23 cellular contexts compared by ENCODE assay signal in genomic region chr16:22901563-22901962, GRCh38.
A peak's percentile ranks its signal among the peaks of the same experiment; 100 is the strongest.
DNase-seq lines count a peak whose midpoint lies in the region; ATAC-seq, FAIRE-seq and TF ChIP-seq lines count a peak whose summit lies in the region.
"Had no signal": no experiment of that assay in that cellular context is flagged by ENCODE, and none has a peak within 500 bp of the region (broad histone marks: within the 10 kb centered on the region; RNA-seq: fewer than 3 reads in every experiment).

No MANE protein-coding gene starts in this region.

- no peaks in the 10 kb centered on the region for H3K9me3 ChIP-seq in mammary epithelial cell (replicated peaks; ENCODE audit: insufficient read depth, low read length)
- H3K9me3 ChIP-seq in breast epithelium, result no peaks in the 10 kb centered on the region

- H3K4me2 ChIP-seq in mammary epithelial cell (ENCODE audit: insufficient read depth, low read depth, low read length), result no peak overlapping the region
- H3K4me2 ChIP-seq: A549 had no signal

- CTCF ChIA-PET in mammary epithelial cell (lab: Charles Lee; ENCODE audit: low non-redundant PET), result interaction anchor here (0.6 kb wide), 1 partner anchor 25 kb away, joined by 3 read pairs; no protein-coding TSS in a partner anchor

- DNase-seq in mammary epithelial cell (no peak), breast epithelium (ENCODE audit: low spot score in 2 of 2) (no peak), bronchial epithelial cell (ENCODE audit: low read depth) (no peak), middle frontal gyrus (ENCODE audit: extremely low spot score, low spot score) (peak; percentile 31), superior temporal gyrus (ENCODE audit: extremely low spot score) (peak; percentile 25), EL (no peak), sciatic nerve (ENCODE audit: low spot score) (no peak)
- DNase-seq: AML-193; CD4-positive, alpha-beta T cell; CD8-positive, alpha-beta T cell; COR-L47; DMS 273 treated with DMSO at 0.1 percent for 48 hours; DMS153; DMS79; DND-41; GF-D8 had no signal

- H3K36me3 ChIP-seq in mammary epithelial cell (ENCODE audit: insufficient read depth, low read length) (no peaks in the 10 kb centered on the region), breast epithelium (no peaks in the 10 kb centered on the region), bronchial epithelial cell (ENCODE audit: control insufficient read depth, insufficient read depth, low read length) (no peaks in the 10 kb centered on the region)
- H3K36me3 ChIP-seq: BLaER1 treated with 17β-estradiol and CSF1 and Interleukin-3, amounts not matched to agents 10 nM and 100 nM had no signal

- intact Hi-C loops in mammary epithelial cell (cut with micrococcal nuclease), result no loop called here
- intact Hi-C loops in breast epithelium (cut with DNase I; ENCODE audit: low total_unique reads), result no loop called here
- intact Hi-C loops in sciatic nerve (cut with DNase I), result no loop called here

- H3K4me3 ChIP-seq in mammary epithelial cell (replicated peaks in 1 of 3; ENCODE audit: insufficient read depth in 1 of 3, low read depth in 2 of 3, low read length in 3 of 3) (no peak overlapping the region), breast epithelium (no peak overlapping the region), bronchial epithelial cell (ENCODE audit: low read depth, low read length) (no peak overlapping the region)
- H3K4me3 ChIP-seq: A549; BLaER1 treated with 17β-estradiol and CSF1 and Interleukin-3, amounts not matched to agents 10 nM and 100 nM had no signal

- no TSS peak for BruUV-seq in mammary epithelial cell (replicated peaks; lab: Mats Ljungman, UMichigan)

- no peaks in the 10 kb centered on the region for H3K27me3 ChIP-seq in mammary epithelial cell (ENCODE audit: insufficient read depth, low read length)
- H3K27me3 ChIP-seq in breast epithelium, result peaks cover 0 to 29% of the 10 kb centered on the region in 2 donors
- no peaks in the 10 kb centered on the region for H3K27me3 ChIP-seq in bronchial epithelial cell (ENCODE audit: control insufficient read depth, insufficient read depth, low read length)
- H3K27me3 ChIP-seq: BLaER1 treated with 17β-estradiol and CSF1 and Interleukin-3, amounts not matched to agents 10 nM and 100 nM had no signal

- in situ Hi-C loops in mammary epithelial cell (cut with MboI; ENCODE audit: low sequenced_read_pairs in 2 of 2), result no loop called here

- dilution Hi-C loops in mammary epithelial cell (cut with HindIII; ENCODE audit: low sequenced_read_pairs), result no loop called here

- peak overlapping the region; percentile 16 for H2AFZ ChIP-seq in mammary epithelial cell (ENCODE audit: low read depth, low read length)

- H3K4me1 ChIP-seq in mammary epithelial cell (ENCODE audit: insufficient read depth, low read length) (peaks cover 22% of the 10 kb centered on the region), breast epithelium (no peaks in the 10 kb centered on the region)
- H3K4me1 ChIP-seq: A549 had no signal

- H4K20me1 ChIP-seq in mammary epithelial cell (ENCODE audit: insufficient read depth, low read length), result peaks cover 5% of the 10 kb centered on the region
- H4K20me1 ChIP-seq: BLaER1 treated with 17β-estradiol and CSF1 and Interleukin-3, amounts not matched to agents 10 nM and 100 nM had no signal

- TF ChIP-seq CTCF in mammary epithelial cell (conservative IDR thresholded peaks at IDR 0.05 in 1 of 2, IDR thresholded peaks at IDR 0.05 in 1 of 2; ENCODE audit: extremely low read depth in 1 of 2, insufficient read depth in 1 of 2, low read depth in 1 of 2, low read length in 2 of 2) (no peak), breast epithelium (IDR thresholded peaks at IDR 0.05) (no peak), bronchial epithelial cell (IDR thresholded peaks at IDR 0.05; ENCODE audit: insufficient read depth, low read length, severe bottlenecking) (no peak)

- peaks cover 56% of the 10 kb centered on the region for H3K79me2 ChIP-seq in mammary epithelial cell (ENCODE audit: insufficient read depth, low read length)

- peak; percentile 92 for FAIRE-seq in bronchial epithelial cell (lab: Jason Lieb, UNC)
- FAIRE-seq: A549, G401.6, GM12891 had no signal

- 29% methylated on average over 5 of the region's 5 CpGs for WGBS in mammary epithelial cell (ENCODE audit: low coverage, missing lambda C conversion rate)

- no peak overlapping the region for H3K9ac ChIP-seq in mammary epithelial cell (ENCODE audit: insufficient read depth, low read length)
- H3K9ac ChIP-seq: BLaER1 treated with 17β-estradiol and CSF1 and Interleukin-3, amounts not matched to agents 10 nM and 100 nM had no signal

- ATAC-seq in sciatic nerve (no peak), GM18873 (IDR thresholded peaks at IDR 0.05; ENCODE audit: low FRiP score, unreplicated experiment) (no peak)
- ATAC-seq: A549; CD8-positive, alpha-beta T cell had no signal

- TF ChIP-seq POLR2A in breast epithelium (IDR thresholded peaks at IDR 0.05), result no peak

- no peak overlapping the region for H3K27ac ChIP-seq in mammary epithelial cell (ENCODE audit: insufficient read depth, low read depth, low read length)
- H3K27ac ChIP-seq in breast epithelium, result no peak overlapping the region
- H3K27ac ChIP-seq: 22Rv1; A549; BLaER1 treated with 17β-estradiol and CSF1 and Interleukin-3, amounts not matched to agents 10 nM and 100 nM; C4-2B had no signal

Comparison
In these comparisons a context has a peak if more than half of its experiments do, and no peak if none do; other contexts are left out.
1. DNase-seq: peak in middle frontal gyrus (single experiment) and superior temporal gyrus (single experiment); none in mammary epithelial cell (single experiment), breast epithelium (0 of 2), bronchial epithelial cell (single experiment), EL (single experiment) and sciatic nerve (single experiment).